Comparison of ENCODE assay signal across 33 cellular contexts in the genomic region with DNA sequence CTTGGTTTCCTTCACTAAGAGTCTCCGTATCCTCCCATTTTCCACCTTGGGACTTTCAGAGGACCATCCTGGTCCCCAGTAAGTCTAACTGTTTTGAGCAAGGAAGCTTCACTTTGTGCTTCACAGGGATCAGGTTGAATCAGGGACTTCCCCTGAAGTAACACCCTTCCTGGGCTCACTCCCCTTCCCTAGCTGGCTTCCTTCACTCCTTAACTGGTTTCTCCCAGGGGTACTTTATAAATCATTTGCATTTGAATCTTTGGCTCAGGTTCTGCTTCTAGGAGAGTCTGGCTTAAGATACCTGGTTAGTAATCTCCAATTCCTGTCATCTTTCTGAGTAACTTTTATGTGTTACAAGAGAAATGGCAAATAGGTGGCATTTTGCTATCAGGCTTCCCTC. TPM values are rescaled to one million over a fixed set of nuclear protein-coding genes. Genes with fewer than 3 reads are reported as not detected.
"Had no signal": no experiment of that assay in that cellular context is flagged by ENCODE, and none has a peak within 500 bp of the region (broad histone marks: within the 10 kb centered on the region; RNA-seq: fewer than 3 reads in every experiment).

No MANE protein-coding gene starts in this region.

- H3K4me1 ChIP-seq: adrenal gland, body of pancreas, colonic mucosa had no signal

- H3K4me1 Mint-ChIP-seq: activated CD8-positive, alpha-beta memory T cell treated with anti-CD3 and anti-CD28 coated beads, Interleukin-2, amount 10 ng/mL, durations not matched to agents 7 days and 5 days; activated naive CD4-positive, alpha-beta T cell treated with anti-CD3 and anti-CD28 coated beads, Interleukin-2, amount 50 U/mL, for 24 hours; activated naive CD8-positive, alpha-beta T cell treated with anti-CD3 and anti-CD28 coated beads for 36 hours; activated naive CD8-positive, alpha-beta T cell treated with anti-CD3 and anti-CD28 coated beads, Interleukin-2, amount 50 U/mL, for 24 hours; T-cell; T-helper 17 cell had no signal

- H3K27ac ChIP-seq: adrenal gland, body of pancreas, colonic mucosa had no signal

- H3K36me3 ChIP-seq: adrenal gland, colonic mucosa had no signal

- H3K4me3 Mint-ChIP-seq: activated CD4-positive, alpha-beta memory T cell treated with anti-CD3 and anti-CD28 coated beads for 36 hours; activated CD8-positive, alpha-beta memory T cell treated with anti-CD3 and anti-CD28 coated beads, Interleukin-2, amount 10 ng/mL, durations not matched to agents 7 days and 5 days; activated CD8-positive, alpha-beta T cell treated with anti-CD3 and anti-CD28 coated beads, Interleukin-2, amount 10 ng/mL, durations not matched to agents 7 days and 5 days; activated naive CD4-positive, alpha-beta T cell treated with anti-CD3 and anti-CD28 coated beads for 36 hours; activated naive CD4-positive, alpha-beta T cell treated with anti-CD3 and anti-CD28 coated beads, Interleukin-2, amount 50 U/mL, for 24 hours; activated naive CD8-positive, alpha-beta T cell treated with anti-CD3 and anti-CD28 coated beads for 36 hours; activated naive CD8-positive, alpha-beta T cell treated with anti-CD3 and anti-CD28 coated beads, Interleukin-2, amount 50 U/mL, for 24 hours; activated T-helper 1 cell treated with anti-CD3 and anti-CD28 coated beads, Interleukin-12 subunit alpha, Interleukin-12 subunit beta, Interleukin-2, Interleukin-4 antibody, amounts not matched to agents 30 ng/mL and 10 ng/mL and 1 ng/mL, durations not matched to agents 14 hours and 24 hours and 36 hours; T-cell; T-helper 17 cell; T-helper 2 cell treated with Interferon-gamma antibody and Interleukin-4, amounts not matched to agents 5 μg/mL and 100 μg/mL, for 36 hours had no signal

- H3K27me3 Mint-ChIP-seq: activated CD4-positive, alpha-beta memory T cell treated with anti-CD3 and anti-CD28 coated beads for 36 hours; activated CD8-positive, alpha-beta memory T cell treated with anti-CD3 and anti-CD28 coated beads, Interleukin-2, amount 10 ng/mL, durations not matched to agents 7 days and 5 days; activated naive CD4-positive, alpha-beta T cell treated with anti-CD3 and anti-CD28 coated beads, Interleukin-2, amount 50 U/mL, for 24 hours; activated naive CD8-positive, alpha-beta T cell treated with anti-CD3 and anti-CD28 coated beads for 36 hours; activated naive CD8-positive, alpha-beta T cell treated with anti-CD3 and anti-CD28 coated beads, Interleukin-2, amount 50 U/mL, for 24 hours; T-helper 17 cell had no signal

- ATAC-seq: activated CD8-positive, alpha-beta memory T cell treated with anti-CD3 and anti-CD28 coated beads, Interleukin-2, amount 10 ng/mL, durations not matched to agents 7 days and 5 days; activated CD8-positive, alpha-beta T cell treated with anti-CD3 and anti-CD28 coated beads, Interleukin-2, amount 10 ng/mL, durations not matched to agents 7 days and 5 days; activated naive CD8-positive, alpha-beta T cell treated with anti-CD3 and anti-CD28 coated beads, Interleukin-2, amount 50 U/mL, for 24 hours; body of pancreas; esophagus mucosa; T-cell; T-helper 17 cell had no signal

- DNase-seq: activated CD4-positive, alpha-beta memory T cell treated with anti-CD3 and anti-CD28 coated beads for 36 hours; activated CD4-positive, alpha-beta T cell treated with anti-CD3 and anti-CD28 coated beads for 1 hour; activated CD4-positive, alpha-beta T cell treated with anti-CD3 and anti-CD28 coated beads for 4 hours; activated CD4-positive, alpha-beta T cell treated with anti-CD3 and anti-CD28 coated beads, Interleukin-2, amount 50 U/mL, for 1 hour; activated CD8-positive, alpha-beta memory T cell treated with anti-CD3 and anti-CD28 coated beads, Interleukin-2, amount 10 ng/mL, durations not matched to agents 7 days and 5 days; activated CD8-positive, alpha-beta memory T cell treated with anti-CD3 and anti-CD28 coated beads, Interleukin-2, amount 50 U/mL, for 4 hours; activated CD8-positive, alpha-beta T cell treated with anti-CD3 and anti-CD28 coated beads, Interleukin-2, amount 10 ng/mL, durations not matched to agents 7 days and 5 days; activated effector memory CD4-positive, alpha-beta T cell treated with anti-CD3 and anti-CD28 coated beads, Interleukin-2, amount 50 U/mL, for 16 hours; activated naive CD4-positive, alpha-beta T cell treated with anti-CD3 and anti-CD28 coated beads for 36 hours; activated naive CD8-positive, alpha-beta T cell treated with anti-CD3 and anti-CD28 coated beads for 36 hours; activated naive CD8-positive, alpha-beta T cell treated with anti-CD3 and anti-CD28 coated beads, Interleukin-2, amount 50 U/mL, for 24 hours; activated T-cell treated with anti-CD3 and anti-CD28 coated beads, Interleukin-2, amount 50 U/mL, for 1 hour; activated T-cell treated with anti-CD3 and anti-CD28 coated beads, Interleukin-2, amount 50 U/mL, for 48 hours; adrenal gland; amygdala; aorta; body of pancreas; caudate nucleus; colonic mucosa; effector CD8-positive, alpha-beta T cell; foreskin fibroblast; head of caudate nucleus; SW 1271; T-cell; T-helper 17 cell; T1000 had no signal

- H3K4me3 ChIP-seq: adrenal gland, body of pancreas, colonic mucosa had no signal

- H3K9me3 ChIP-seq: adrenal gland, body of pancreas, colonic mucosa had no signal

- H3K9me3 Mint-ChIP-seq: activated naive CD4-positive, alpha-beta T cell treated with anti-CD3 and anti-CD28 coated beads for 36 hours; activated naive CD4-positive, alpha-beta T cell treated with anti-CD3 and anti-CD28 coated beads, Interleukin-2, amount 50 U/mL, for 24 hours; activated naive CD8-positive, alpha-beta T cell treated with anti-CD3 and anti-CD28 coated beads for 36 hours; activated naive CD8-positive, alpha-beta T cell treated with anti-CD3 and anti-CD28 coated beads, Interleukin-2, amount 50 U/mL, for 24 hours; activated T-helper 1 cell treated with anti-CD3 and anti-CD28 coated beads, Interleukin-12 subunit alpha, Interleukin-12 subunit beta, Interleukin-2, Interleukin-4 antibody, amounts not matched to agents 30 ng/mL and 10 ng/mL and 1 ng/mL, durations not matched to agents 14 hours and 24 hours and 36 hours; activated T-helper 2 cell treated with anti-CD3 and anti-CD28 coated beads, Interferon-gamma antibody, Interleukin-2, Interleukin-4, amounts not matched to agents 10 μg/mL and 5 μg/mL and 100 μg/mL, durations not matched to agents 14 hours and 24 hours and 36 hours; T-cell; T-helper 2 cell treated with Interferon-gamma antibody and Interleukin-4, amounts not matched to agents 5 μg/mL and 100 μg/mL, for 36 hours had no signal

- H3K36me3 Mint-ChIP-seq: activated CD4-positive, alpha-beta memory T cell treated with anti-CD3 and anti-CD28 coated beads for 36 hours; activated CD8-positive, alpha-beta memory T cell treated with anti-CD3 and anti-CD28 coated beads, Interleukin-2, amount 10 ng/mL, durations not matched to agents 7 days and 5 days; activated naive CD4-positive, alpha-beta T cell treated with anti-CD3 and anti-CD28 coated beads, Interleukin-2, amount 50 U/mL, for 24 hours; activated naive CD8-positive, alpha-beta T cell treated with anti-CD3 and anti-CD28 coated beads for 36 hours; T-cell had no signal

- H3K27me3 ChIP-seq: adrenal gland, body of pancreas, colonic mucosa had no signal

- H3K27ac Mint-ChIP-seq: activated CD4-positive, alpha-beta memory T cell treated with anti-CD3 and anti-CD28 coated beads for 36 hours; activated CD8-positive, alpha-beta memory T cell treated with anti-CD3 and anti-CD28 coated beads, Interleukin-2, amount 10 ng/mL, durations not matched to agents 7 days and 5 days; activated CD8-positive, alpha-beta T cell treated with anti-CD3 and anti-CD28 coated beads, Interleukin-2, amount 10 ng/mL, durations not matched to agents 7 days and 5 days; activated naive CD4-positive, alpha-beta T cell treated with anti-CD3 and anti-CD28 coated beads for 36 hours; activated naive CD4-positive, alpha-beta T cell treated with anti-CD3 and anti-CD28 coated beads, Interleukin-2, amount 50 U/mL, for 24 hours; activated naive CD8-positive, alpha-beta T cell treated with anti-CD3 and anti-CD28 coated beads for 36 hours; activated naive CD8-positive, alpha-beta T cell treated with anti-CD3 and anti-CD28 coated beads, Interleukin-2, amount 50 U/mL, for 24 hours; activated T-helper 1 cell treated with anti-CD3 and anti-CD28 coated beads, Interleukin-12 subunit alpha, Interleukin-12 subunit beta, Interleukin-2, Interleukin-4 antibody, amounts not matched to agents 30 ng/mL and 10 ng/mL and 1 ng/mL, durations not matched to agents 14 hours and 24 hours and 36 hours; activated T-helper 2 cell treated with anti-CD3 and anti-CD28 coated beads, Interferon-gamma antibody, Interleukin-2, Interleukin-4, amounts not matched to agents 10 μg/mL and 5 μg/mL and 100 μg/mL, durations not matched to agents 14 hours and 24 hours and 36 hours; T-cell; T-helper 17 cell; T-helper 2 cell treated with Interferon-gamma antibody and Interleukin-4, amounts not matched to agents 5 μg/mL and 100 μg/mL, for 36 hours had no signal

RNA-seq across cellular contexts. Expression of a gene that starts 24.5 kb away (rescaled TPM):
- total RNA-seq: activated CD4-positive, alpha-beta memory T cell treated with anti-CD3 and anti-CD28 coated beads for 36 hours; activated CD8-positive, alpha-beta memory T cell treated with anti-CD3 and anti-CD28 coated beads for 36 hours; activated CD8-positive, alpha-beta memory T cell treated with anti-CD3 and anti-CD28 coated beads, Interleukin-2, amount 10 ng/mL, durations not matched to agents 7 days and 5 days; activated CD8-positive, alpha-beta T cell treated with anti-CD3 and anti-CD28 coated beads, Interleukin-2, amount 10 ng/mL, durations not matched to agents 7 days and 5 days; activated naive CD4-positive, alpha-beta T cell treated with anti-CD3 and anti-CD28 coated beads for 36 hours; activated naive CD8-positive, alpha-beta T cell treated with anti-CD3 and anti-CD28 coated beads for 36 hours; activated T-helper 1 cell treated with anti-CD3 and anti-CD28 coated beads, Interleukin-12 subunit alpha, Interleukin-12 subunit beta, Interleukin-2, Interleukin-4 antibody, amounts not matched to agents 30 ng/mL and 10 ng/mL and 1 ng/mL, durations not matched to agents 14 hours and 24 hours and 36 hours; activated T-helper 2 cell treated with anti-CD3 and anti-CD28 coated beads, Interferon-gamma antibody, Interleukin-2, Interleukin-4, amounts not matched to agents 10 μg/mL and 5 μg/mL and 100 μg/mL, durations not matched to agents 14 hours and 24 hours and 36 hours; colonic mucosa; epithelial cell of proximal tubule; esophagus mucosa; T-cell; T-helper 17 cell had no signal
